ENCODE assay signal across 9 cellular contexts in genomic region chr19:8334458-8335342, GRCh38. TPM values are rescaled to one million over a fixed set of nuclear protein-coding genes. Genes with fewer than 3 reads are reported as not detected.
A peak's percentile ranks its signal among the peaks of the same experiment; 100 is the strongest.
DNase-seq lines count a peak whose midpoint lies in the region; ATAC-seq and TF ChIP-seq lines count a peak whose summit lies in the region.
"Had no signal": no experiment of that assay in that cellular context is flagged by ENCODE, and none has a peak within 500 bp of the region (broad histone marks: within the 10 kb centered on the region; RNA-seq: fewer than 3 reads in every experiment).

No MANE protein-coding gene starts in this region.

- no TSS peak for BruUV-seq in Panc1 (replicated peaks; lab: Mats Ljungman, UMichigan)

- peaks cover 79% of the 10 kb centered on the region for H3K27me3 Mint-ChIP-seq in dendritic cell treated with granulocyte-macrophage colony-stimulating factor and Interleukin-4, amounts not matched to agents 40 ng/mL and 50 ng/mL, for 4 days

- no peaks in the 10 kb centered on the region; the same call in 1 of the 2 replicates for H3K27me3 ChIP-seq in Panc1 (ENCODE audit: control insufficient read depth, insufficient read depth, low read length)

- H3K4me3 ChIP-seq in Panc1 (ENCODE audit: low read depth in 2 of 2, low read length in 2 of 2) (peak overlapping the region in 1 of 2 experiments; percentile 31; a peak in 3 of 4 replicates), mesodermal cell (ENCODE audit: extremely low read depth, insufficient read depth, low read length, poor library complexity, severe bottlenecking) (peak overlapping the region; percentile 29)

- ATAC-seq in HG02798 (IDR thresholded peaks at IDR 0.05; ENCODE audit: poor library complexity, unreplicated experiment) (peak; percentile 50), Panc1 (peak; percentile 91)

- TF ChIP-seq CTCF in Panc1 (IDR thresholded peaks at IDR 0.05) (no peak), GM20000 (IDR thresholded peaks at IDR 0.05; ENCODE audit: extremely low read depth, missing control alignments) (no peak)

- H3K9me3 ChIP-seq in Panc1 (ENCODE audit: control insufficient read depth, insufficient read depth, low read depth, low read length) (no peaks in the 10 kb centered on the region), mesodermal cell (ENCODE audit: control insufficient read depth, low read length) (no peaks in the 10 kb centered on the region)

- no peaks in the 10 kb centered on the region for H3K9me3 Mint-ChIP-seq in dendritic cell treated with granulocyte-macrophage colony-stimulating factor and Interleukin-4, amounts not matched to agents 40 ng/mL and 50 ng/mL, for 4 days
- H3K9me3 Mint-ChIP-seq: nephron had no signal

- in situ Hi-C loops in Panc1 (cut with HindIII; ENCODE audit: low pct_unique_long_range_greater_than_20kb, low sequenced_read_pairs) = no loop called here

- no peak overlapping the region for H3K27ac Mint-ChIP-seq in dendritic cell treated with granulocyte-macrophage colony-stimulating factor and Interleukin-4, amounts not matched to agents 40 ng/mL and 50 ng/mL, for 4 days
- H3K27ac Mint-ChIP-seq: nephron had no signal

- intact Hi-C loops in Panc1 (cut with micrococcal nuclease; ENCODE audit: unreplicated experiment) = no loop called here
- intact Hi-C loops in dendritic cell treated with granulocyte-macrophage colony-stimulating factor and Interleukin-4, amounts not matched to agents 40 ng/mL and 50 ng/mL, for 4 days (cut with micrococcal nuclease) = no loop called here

- H3K4me1 Mint-ChIP-seq in dendritic cell treated with granulocyte-macrophage colony-stimulating factor and Interleukin-4, amounts not matched to agents 40 ng/mL and 50 ng/mL, for 4 days (ENCODE audit: low read depth) = peaks cover 6% of the 10 kb centered on the region
- H3K4me1 Mint-ChIP-seq: nephron had no signal

- no peaks in the 10 kb centered on the region for H3K36me3 Mint-ChIP-seq in dendritic cell treated with granulocyte-macrophage colony-stimulating factor and Interleukin-4, amounts not matched to agents 40 ng/mL and 50 ng/mL, for 4 days (ENCODE audit: low read depth)

- H3K4me1 ChIP-seq in Panc1 (ENCODE audit: control insufficient read depth, insufficient read depth, low read length) (no peaks in the 10 kb centered on the region), mesodermal cell (ENCODE audit: control insufficient read depth, insufficient read depth, low read length, poor library complexity, severe bottlenecking) (peaks cover 5% of the 10 kb centered on the region)

- H3K27ac ChIP-seq in Panc1 (ENCODE audit: low read length) (no peak overlapping the region), mesodermal cell (ENCODE audit: low read depth, low read length, severe bottlenecking) (no peak overlapping the region)

- peak; percentile 26 for DNase-seq in DMS 273 treated with DMSO at 0.1 percent for 48 hours (lab: John Stamatoyannopoulos, UW)
- DNase-seq in Panc1 (ENCODE audit: low read depth, low spot score) = no peak
- no peak for DNase-seq in GM20000 (ENCODE audit: low spot score)
- DNase-seq in GM19240 (ENCODE audit: insufficient read length, low spot score) = no peak
- no peak for DNase-seq in NK-92 (lab: John Stamatoyannopoulos, UW; ENCODE audit: unreplicated experiment)

- CTCF ChIA-PET in Panc1 (lab: Charles Lee) = interaction anchor here (0.5 to 0.7 kb wide), 2 partner anchors 22 to 30 kb away, joined by 3 to 4 read pairs; no protein-coding TSS in a partner anchor

- WGBS in mesodermal cell (ENCODE audit: insufficient coverage in 2 of 2), 2 experiments = 3 to 4% methylated on average over 101 to 114 of the region's 117 CpGs

- peak overlapping the region; percentile 51 for H3K4me3 Mint-ChIP-seq in dendritic cell treated with granulocyte-macrophage colony-stimulating factor and Interleukin-4, amounts not matched to agents 40 ng/mL and 50 ng/mL, for 4 days

- no peaks in the 10 kb centered on the region for H3K36me3 ChIP-seq in Panc1 (ENCODE audit: control insufficient read depth, insufficient read depth, low read length)
- no peaks in the 10 kb centered on the region for H3K36me3 ChIP-seq in mesodermal cell (ENCODE audit: control insufficient read depth, insufficient read depth, low read length)

- POLR2A ChIA-PET in Panc1 (lab: Charles Lee) = interaction anchor here (0.5 kb wide), 1 partner anchor 10 kb away, joined by 3 read pairs; no protein-coding TSS in a partner anchor

RNA-seq across cellular contexts. Expression of gene KANK3, which starts 8.4 kb away (rescaled TPM):
- 1.2 TPM for total RNA-seq in Panc1 (2021; ENCODE audit: unreplicated experiment)
- polyA plus RNA-seq in Panc1 (2012; ENCODE audit: insufficient read length) = 1.5 TPM
- 7.2 TPM for polyA plus RNA-seq in mesodermal cell (2013, experiment 1 of 2)
- polyA plus RNA-seq in mesodermal cell (2013, experiment 2 of 2) = 4.9 TPM

RNA-seq across cellular contexts. Expression of gene RPS28, which starts 13.4 kb away (rescaled TPM):
- 1,096 TPM for total RNA-seq in Panc1 (2021; ENCODE audit: unreplicated experiment)
- 1,277 TPM for polyA plus RNA-seq in Panc1 (2012; ENCODE audit: insufficient read length)
- 1,106 TPM for polyA plus RNA-seq in mesodermal cell (2013, experiment 1 of 2)
- 958 TPM for polyA plus RNA-seq in mesodermal cell (2013, experiment 2 of 2)

RNA-seq across cellular contexts. Expression of gene NDUFA7, which starts 13.5 kb away (rescaled TPM):
- 36.8 TPM for total RNA-seq in Panc1 (2021; ENCODE audit: unreplicated experiment)
- polyA plus RNA-seq in Panc1 (2012; ENCODE audit: insufficient read length) = 38.3 TPM
- polyA plus RNA-seq in mesodermal cell (2013, experiment 1 of 2) = 156 TPM
- 139 TPM for polyA plus RNA-seq in mesodermal cell (2013, experiment 2 of 2)

RNA-seq across cellular contexts. Expression of gene CD320, which starts 26.5 kb away (rescaled TPM):
- total RNA-seq in Panc1 (2021; ENCODE audit: unreplicated experiment) = 120 TPM
- 142 TPM for polyA plus RNA-seq in Panc1 (2012; ENCODE audit: insufficient read length)
- polyA plus RNA-seq in mesodermal cell (2013, experiment 1 of 2) = 66.5 TPM
- 55.8 TPM for polyA plus RNA-seq in mesodermal cell (2013, experiment 2 of 2)

RNA-seq across cellular contexts. Expression of gene ANGPTL4, which starts 29.3 kb away (rescaled TPM):
- 46.6 TPM for total RNA-seq in Panc1 (2021; ENCODE audit: unreplicated experiment)
- 208 TPM for polyA plus RNA-seq in Panc1 (2012; ENCODE audit: insufficient read length)
- polyA plus RNA-seq in mesodermal cell (2013, experiment 1 of 2) = 10.0 TPM
- 7.6 TPM for polyA plus RNA-seq in mesodermal cell (2013, experiment 2 of 2)
